ENCODE assay signal across 1 cellular context in genomic region chr17:35079547-35079946, GRCh38.
A peak's percentile ranks its signal among the peaks of the same experiment; 100 is the strongest.
TF ChIP-seq lines count a peak whose summit lies in the region.

No MANE protein-coding gene starts in this region.

TF ChIP-seq in HepG2, 621 proteins besides CTCF, POLR2A, EP300 and RAD21 (continued from another document):
- TF ChIP-seq HDAC1 (CRISPR knock-in tag; IDR thresholded peaks at IDR 0.05) (peak; percentile 56), ERF (CRISPR knock-in tag; IDR thresholded peaks at IDR 0.05) (0 out of 2 replicates have a peak, but pooled peaks have one; percentile 30), NR2F6 (IDR thresholded peaks at IDR 0.05) (peak; percentile 63), NR2F6 (CRISPR knock-in tag; IDR thresholded peaks at IDR 0.05) (peak; percentile 52; the same call in 1 of the 2 replicates), LCORL (IDR thresholded peaks at IDR 0.05) (no peak), LCORL (CRISPR knock-in tag; IDR thresholded peaks at IDR 0.05) (peak; percentile 46; the same call in 1 of the 2 replicates), PPARG (CRISPR knock-in tag; conservative IDR thresholded peaks at IDR 0.05) (peak; percentile 73; the same call in 1 of the 2 replicates), ZNF891 (CRISPR knock-in tag; IDR thresholded peaks at IDR 0.05) (no peak), TEAD3 (CRISPR knock-in tag; optimal IDR thresholded peaks at IDR 0.05; ENCODE audit: borderline replicate concordance) (peak; percentile 93), CREM (IDR thresholded peaks at IDR 0.05) (peak; percentile 59; the same call in 1 of the 2 replicates), CREM (CRISPR knock-in tag; IDR thresholded peaks at IDR 0.05) (no peak), RNF2 (conservative IDR thresholded peaks at IDR 0.05; ENCODE audit: low read depth) (no peak), ZNF800 (CRISPR knock-in tag; IDR thresholded peaks at IDR 0.05) (no peak), ZNF431 (CRISPR knock-in tag; IDR thresholded peaks at IDR 0.05; ENCODE audit: borderline replicate concordance, low read depth) (no peak), TGIF2 (CRISPR knock-in tag; IDR thresholded peaks at IDR 0.05) (0 out of 2 replicates have a peak, but pooled peaks have one; percentile 59), ZNF567 (CRISPR knock-in tag; IDR thresholded peaks at IDR 0.05; ENCODE audit: borderline replicate concordance) (no peak), GTF2F1 (IDR thresholded peaks at IDR 0.05; ENCODE audit: low read length) (no peak), ETV5 (CRISPR knock-in tag; IDR thresholded peaks at IDR 0.05; ENCODE audit: borderline replicate concordance) (peak; percentile 85), ZNF646 (CRISPR knock-in tag; IDR thresholded peaks at IDR 0.05) (no peak), CHD2 (IDR thresholded peaks at IDR 0.05; ENCODE audit: low read depth, low read length) (no peak), HOMEZ (CRISPR knock-in tag; IDR thresholded peaks at IDR 0.05; ENCODE audit: low read depth) (peak; percentile 67; the same call in 1 of the 2 replicates), ZNF670 (CRISPR knock-in tag; IDR thresholded peaks at IDR 0.05; ENCODE audit: borderline replicate concordance) (peak; percentile 46; the same call in 1 of the 2 replicates), MED1 (CRISPR knock-in tag; IDR thresholded peaks at IDR 0.05) (peak; percentile 83), POLR2AphosphoS2 (IDR thresholded peaks at IDR 0.05; ENCODE audit: low read depth, low read length) (no peak), FOXK1 (CRISPR knock-in tag; IDR thresholded peaks at IDR 0.05; ENCODE audit: borderline replicate concordance, low read depth) (peak; percentile 38; the same call in 1 of the 2 replicates), TBL1XR1 (IDR thresholded peaks at IDR 0.05; ENCODE audit: borderline replicate concordance, low read length, partially characterized antibody) (no peak)
- TF ChIP-seq, protein P1, sequence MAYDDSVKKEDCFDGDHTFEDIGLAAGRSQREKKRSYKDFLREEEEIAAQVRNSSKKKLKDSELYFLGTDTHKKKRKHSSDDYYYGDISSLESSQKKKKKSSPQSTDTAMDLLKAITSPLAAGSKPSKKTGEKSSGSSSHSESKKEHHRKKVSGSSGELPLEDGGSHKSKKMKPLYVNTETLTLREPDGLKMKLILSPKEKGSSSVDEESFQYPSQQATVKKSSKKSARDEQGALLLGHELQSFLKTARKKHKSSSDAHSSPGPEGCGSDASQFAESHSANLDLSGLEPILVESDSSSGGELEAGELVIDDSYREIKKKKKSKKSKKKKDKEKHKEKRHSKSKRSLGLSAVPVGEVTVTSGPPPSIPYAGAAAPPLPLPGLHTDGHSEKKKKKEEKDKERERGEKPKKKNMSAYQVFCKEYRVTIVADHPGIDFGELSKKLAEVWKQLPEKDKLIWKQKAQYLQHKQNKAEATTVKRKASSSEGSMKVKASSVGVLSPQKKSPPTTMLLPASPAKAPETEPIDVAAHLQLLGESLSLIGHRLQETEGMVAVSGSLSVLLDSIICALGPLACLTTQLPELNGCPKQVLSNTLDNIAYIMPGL (CRISPR knock-in tag; IDR thresholded peaks at IDR 0.05; ENCODE audit: borderline replicate concordance in 1 of 2, low read depth in 1 of 2): 0 out of 4 replicates have a peak, but pooled peaks of 1 of the 2 experiments have one; percentile 32
- TF ChIP-seq, protein P2, sequence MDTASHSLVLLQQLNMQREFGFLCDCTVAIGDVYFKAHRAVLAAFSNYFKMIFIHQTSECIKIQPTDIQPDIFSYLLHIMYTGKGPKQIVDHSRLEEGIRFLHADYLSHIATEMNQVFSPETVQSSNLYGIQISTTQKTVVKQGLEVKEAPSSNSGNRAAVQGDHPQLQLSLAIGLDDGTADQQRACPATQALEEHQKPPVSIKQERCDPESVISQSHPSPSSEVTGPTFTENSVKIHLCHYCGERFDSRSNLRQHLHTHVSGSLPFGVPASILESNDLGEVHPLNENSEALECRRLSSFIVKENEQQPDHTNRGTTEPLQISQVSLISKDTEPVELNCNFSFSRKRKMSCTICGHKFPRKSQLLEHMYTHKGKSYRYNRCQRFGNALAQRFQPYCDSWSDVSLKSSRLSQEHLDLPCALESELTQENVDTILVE (CRISPR knock-in tag; IDR thresholded peaks at IDR 0.05): no peak
- TF ChIP-seq, protein P3, sequence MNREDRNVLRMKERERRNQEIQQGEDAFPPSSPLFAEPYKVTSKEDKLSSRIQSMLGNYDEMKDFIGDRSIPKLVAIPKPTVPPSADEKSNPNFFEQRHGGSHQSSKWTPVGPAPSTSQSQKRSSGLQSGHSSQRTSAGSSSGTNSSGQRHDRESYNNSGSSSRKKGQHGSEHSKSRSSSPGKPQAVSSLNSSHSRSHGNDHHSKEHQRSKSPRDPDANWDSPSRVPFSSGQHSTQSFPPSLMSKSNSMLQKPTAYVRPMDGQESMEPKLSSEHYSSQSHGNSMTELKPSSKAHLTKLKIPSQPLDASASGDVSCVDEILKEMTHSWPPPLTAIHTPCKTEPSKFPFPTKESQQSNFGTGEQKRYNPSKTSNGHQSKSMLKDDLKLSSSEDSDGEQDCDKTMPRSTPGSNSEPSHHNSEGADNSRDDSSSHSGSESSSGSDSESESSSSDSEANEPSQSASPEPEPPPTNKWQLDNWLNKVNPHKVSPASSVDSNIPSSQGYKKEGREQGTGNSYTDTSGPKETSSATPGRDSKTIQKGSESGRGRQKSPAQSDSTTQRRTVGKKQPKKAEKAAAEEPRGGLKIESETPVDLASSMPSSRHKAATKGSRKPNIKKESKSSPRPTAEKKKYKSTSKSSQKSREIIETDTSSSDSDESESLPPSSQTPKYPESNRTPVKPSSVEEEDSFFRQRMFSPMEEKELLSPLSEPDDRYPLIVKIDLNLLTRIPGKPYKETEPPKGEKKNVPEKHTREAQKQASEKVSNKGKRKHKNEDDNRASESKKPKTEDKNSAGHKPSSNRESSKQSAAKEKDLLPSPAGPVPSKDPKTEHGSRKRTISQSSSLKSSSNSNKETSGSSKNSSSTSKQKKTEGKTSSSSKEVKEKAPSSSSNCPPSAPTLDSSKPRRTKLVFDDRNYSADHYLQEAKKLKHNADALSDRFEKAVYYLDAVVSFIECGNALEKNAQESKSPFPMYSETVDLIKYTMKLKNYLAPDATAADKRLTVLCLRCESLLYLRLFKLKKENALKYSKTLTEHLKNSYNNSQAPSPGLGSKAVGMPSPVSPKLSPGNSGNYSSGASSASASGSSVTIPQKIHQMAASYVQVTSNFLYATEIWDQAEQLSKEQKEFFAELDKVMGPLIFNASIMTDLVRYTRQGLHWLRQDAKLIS (CRISPR knock-in tag; IDR thresholded peaks at IDR 0.05): no peak
- TF ChIP-seq, protein P4, sequence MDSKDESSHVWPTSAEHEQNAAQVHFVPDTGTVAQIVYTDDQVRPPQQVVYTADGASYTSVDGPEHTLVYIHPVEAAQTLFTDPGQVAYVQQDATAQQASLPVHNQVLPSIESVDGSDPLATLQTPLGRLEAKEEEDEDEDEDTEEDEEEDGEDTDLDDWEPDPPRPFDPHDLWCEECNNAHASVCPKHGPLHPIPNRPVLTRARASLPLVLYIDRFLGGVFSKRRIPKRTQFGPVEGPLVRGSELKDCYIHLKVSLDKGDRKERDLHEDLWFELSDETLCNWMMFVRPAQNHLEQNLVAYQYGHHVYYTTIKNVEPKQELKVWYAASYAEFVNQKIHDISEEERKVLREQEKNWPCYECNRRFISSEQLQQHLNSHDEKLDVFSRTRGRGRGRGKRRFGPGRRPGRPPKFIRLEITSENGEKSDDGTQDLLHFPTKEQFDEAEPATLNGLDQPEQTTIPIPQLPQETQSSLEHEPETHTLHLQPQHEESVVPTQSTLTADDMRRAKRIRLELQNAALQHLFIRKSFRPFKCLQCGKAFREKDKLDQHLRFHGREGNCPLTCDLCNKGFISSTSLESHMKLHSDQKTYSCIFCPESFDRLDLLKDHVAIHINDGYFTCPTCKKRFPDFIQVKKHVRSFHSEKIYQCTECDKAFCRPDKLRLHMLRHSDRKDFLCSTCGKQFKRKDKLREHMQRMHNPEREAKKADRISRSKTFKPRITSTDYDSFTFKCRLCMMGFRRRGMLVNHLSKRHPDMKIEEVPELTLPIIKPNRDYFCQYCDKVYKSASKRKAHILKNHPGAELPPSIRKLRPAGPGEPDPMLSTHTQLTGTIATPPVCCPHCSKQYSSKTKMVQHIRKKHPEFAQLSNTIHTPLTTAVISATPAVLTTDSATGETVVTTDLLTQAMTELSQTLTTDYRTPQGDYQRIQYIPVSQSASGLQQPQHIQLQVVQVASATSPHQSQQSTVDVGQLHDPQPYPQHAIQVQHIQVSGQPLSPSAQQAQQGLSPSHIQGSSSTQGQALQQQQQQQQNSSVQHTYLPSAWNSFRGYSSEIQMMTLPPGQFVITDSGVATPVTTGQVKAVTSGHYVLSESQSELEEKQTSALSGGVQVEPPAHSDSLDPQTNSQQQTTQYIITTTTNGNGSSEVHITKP (CRISPR knock-in tag; IDR thresholded peaks at IDR 0.05; ENCODE audit: low read depth): peak; percentile 97
